Comparison of ENCODE assay signal across 10 cellular contexts in genomic region chr12:110366474-110367208, GRCh38. TPM values are rescaled to one million over a fixed set of nuclear protein-coding genes. Genes with fewer than 3 reads are reported as not detected.
DNase-seq lines count a peak whose midpoint lies in the region; ATAC-seq and TF ChIP-seq lines count a peak whose summit lies in the region.
"Had no signal": no experiment of that assay in that cellular context is flagged by ENCODE, and none has a peak within 500 bp of the region (broad histone marks: within the 10 kb centered on the region; RNA-seq: fewer than 3 reads in every experiment).

No MANE protein-coding gene starts in this region.

- DNase-seq in cardiac septum (ENCODE audit: low spot score): peak; percentile 63
- DNase-seq in right atrium auricular region (ENCODE audit: low spot score): no peak
- peak in 1 of 2 donors; percentile 61 for DNase-seq in aorta
- no peak for DNase-seq in C1 segment of cervical spinal cord (lab: John Stamatoyannopoulos, UW)
- DNase-seq in activated T-helper 1 cell treated with anti-CD3 and anti-CD28 coated beads, Interleukin-12 subunit alpha, Interleukin-12 subunit beta, Interleukin-2, Interleukin-4 antibody, amounts not matched to agents 30 ng/mL and 10 ng/mL and 1 ng/mL, durations not matched to agents 14 hours and 24 hours and 36 hours (ENCODE audit: low spot score): no peak
- DNase-seq in NCI-H2227 treated with DMSO at 0.1 percent for 48 hours (lab: John Stamatoyannopoulos, UW): no peak
- DNase-seq: activated CD4-positive, CD25-positive, alpha-beta regulatory T cell; SK-N-SH had no signal

- H3K27me3 ChIP-seq in right atrium auricular region: no peaks in the 10 kb centered on the region
- H3K27me3 ChIP-seq in mucosa of stomach (ENCODE audit: control insufficient read depth, insufficient read depth, low read length): no peaks in the 10 kb centered on the region
- H3K27me3 ChIP-seq in aorta (ENCODE audit: control insufficient read depth in 1 of 2, insufficient read depth in 2 of 2, low read length in 1 of 2): no peaks in the 10 kb centered on the region

- no peaks in the 10 kb centered on the region for H3K9me3 Mint-ChIP-seq in activated T-helper 1 cell treated with anti-CD3 and anti-CD28 coated beads, Interleukin-12 subunit alpha, Interleukin-12 subunit beta, Interleukin-2, Interleukin-4 antibody, amounts not matched to agents 30 ng/mL and 10 ng/mL and 1 ng/mL, durations not matched to agents 14 hours and 24 hours and 36 hours

- H3K27me3 Mint-ChIP-seq in activated T-helper 1 cell treated with anti-CD3 and anti-CD28 coated beads, Interleukin-12 subunit alpha, Interleukin-12 subunit beta, Interleukin-2, Interleukin-4 antibody, amounts not matched to agents 30 ng/mL and 10 ng/mL and 1 ng/mL, durations not matched to agents 14 hours and 24 hours and 36 hours (ENCODE audit: insufficient read depth): no peaks in the 10 kb centered on the region

- H3K4me1 ChIP-seq in right atrium auricular region (peaks cover 0 to 19% of the 10 kb centered on the region in 2 donors), mucosa of stomach (ENCODE audit: control insufficient read depth, insufficient read depth, low read length) (no peaks in the 10 kb centered on the region), aorta (ENCODE audit: control insufficient read depth in 1 of 2, insufficient read depth in 2 of 2, low read length in 2 of 2) (no peaks in the 10 kb centered on the region)

- peaks cover 3% of the 10 kb centered on the region for H3K36me3 Mint-ChIP-seq in activated T-helper 1 cell treated with anti-CD3 and anti-CD28 coated beads, Interleukin-12 subunit alpha, Interleukin-12 subunit beta, Interleukin-2, Interleukin-4 antibody, amounts not matched to agents 30 ng/mL and 10 ng/mL and 1 ng/mL, durations not matched to agents 14 hours and 24 hours and 36 hours (ENCODE audit: low read depth)

- no peaks in the 10 kb centered on the region for H3K36me3 ChIP-seq in right atrium auricular region
- H3K36me3 ChIP-seq in mucosa of stomach (ENCODE audit: control insufficient read depth, insufficient read depth, low read length): no peaks in the 10 kb centered on the region
- no peaks in the 10 kb centered on the region for H3K36me3 ChIP-seq in aorta (ENCODE audit: control insufficient read depth in 1 of 2, insufficient read depth in 2 of 2, low read length in 1 of 2)

- no peak overlapping the region for H3K27ac ChIP-seq in right atrium auricular region
- peak overlapping the region; percentile 60 for H3K27ac ChIP-seq in cingulate gyrus (ENCODE audit: low read depth, low read length)
- H3K27ac ChIP-seq in aorta (ENCODE audit: low read depth in 1 of 2, low read length in 2 of 2): peak overlapping the region in 1 of 2 donors; percentile 21

- no peak overlapping the region for H3K4me3 ChIP-seq in right atrium auricular region
- no peak overlapping the region for H3K4me3 ChIP-seq in mucosa of stomach (ENCODE audit: low read length)
- no peak overlapping the region for H3K4me3 ChIP-seq in aorta (ENCODE audit: low read length in 2 of 2)

- WGBS in aorta, 2 donors: 36 to 39% methylated on average over 13 of the region's 13 CpGs

- H3K4me3 Mint-ChIP-seq in activated T-helper 1 cell treated with anti-CD3 and anti-CD28 coated beads, Interleukin-12 subunit alpha, Interleukin-12 subunit beta, Interleukin-2, Interleukin-4 antibody, amounts not matched to agents 30 ng/mL and 10 ng/mL and 1 ng/mL, durations not matched to agents 14 hours and 24 hours and 36 hours: no peak overlapping the region

- ATAC-seq in aorta (ENCODE audit: low FRiP score): peak; percentile 16

- H3K27ac Mint-ChIP-seq in activated T-helper 1 cell treated with anti-CD3 and anti-CD28 coated beads, Interleukin-12 subunit alpha, Interleukin-12 subunit beta, Interleukin-2, Interleukin-4 antibody, amounts not matched to agents 30 ng/mL and 10 ng/mL and 1 ng/mL, durations not matched to agents 14 hours and 24 hours and 36 hours: no peak overlapping the region

- no peak for TF ChIP-seq CTCF in right atrium auricular region (IDR thresholded peaks at IDR 0.05)

- peak overlapping the region; percentile 34 for H3K9ac ChIP-seq in mucosa of stomach (ENCODE audit: low read length)
- H3K9ac ChIP-seq: SK-N-SH had no signal

- intact Hi-C loops in cardiac septum (cut with DNase I): no loop called here
- intact Hi-C loops in aorta (cut with DNase I): no loop called here
- intact Hi-C loops in activated T-helper 1 cell treated with anti-CD3 and anti-CD28 coated beads, Interleukin-12 subunit alpha, Interleukin-12 subunit beta, Interleukin-2, Interleukin-4 antibody, amounts not matched to agents 30 ng/mL and 10 ng/mL and 1 ng/mL, durations not matched to agents 14 hours and 24 hours and 36 hours (cut with micrococcal nuclease): no loop called here

- no peaks in the 10 kb centered on the region for H3K4me1 Mint-ChIP-seq in activated T-helper 1 cell treated with anti-CD3 and anti-CD28 coated beads, Interleukin-12 subunit alpha, Interleukin-12 subunit beta, Interleukin-2, Interleukin-4 antibody, amounts not matched to agents 30 ng/mL and 10 ng/mL and 1 ng/mL, durations not matched to agents 14 hours and 24 hours and 36 hours (ENCODE audit: low read depth)

- H3K9me3 ChIP-seq in right atrium auricular region (no peaks in the 10 kb centered on the region), mucosa of stomach (ENCODE audit: control insufficient read depth, low read length) (no peaks in the 10 kb centered on the region), aorta (ENCODE audit: control insufficient read depth, low read length) (no peaks in the 10 kb centered on the region)
- H3K9me3 ChIP-seq: SK-N-SH had no signal

RNA-seq across cellular contexts. Expression of gene ANAPC7, which starts 36.9 kb away (rescaled TPM):
- 35.3 TPM for total RNA-seq in cardiac septum
- total RNA-seq in right atrium auricular region: 10 to 100 TPM; 30.4 to 30.9 TPM
- 10 to 100 TPM; 37.5 to 50.3 TPM for total RNA-seq in aorta
- polyA plus RNA-seq in aorta: 10 to 100 TPM; 17.2 to 47.0 TPM
- total RNA-seq in activated T-helper 1 cell treated with anti-CD3 and anti-CD28 coated beads, Interleukin-12 subunit alpha, Interleukin-12 subunit beta, Interleukin-2, Interleukin-4 antibody, amounts not matched to agents 30 ng/mL and 10 ng/mL and 1 ng/mL, durations not matched to agents 14 hours and 24 hours and 36 hours: 72.0 and 72.6 TPM in 2 replicates
